In the genomic region with DNA sequence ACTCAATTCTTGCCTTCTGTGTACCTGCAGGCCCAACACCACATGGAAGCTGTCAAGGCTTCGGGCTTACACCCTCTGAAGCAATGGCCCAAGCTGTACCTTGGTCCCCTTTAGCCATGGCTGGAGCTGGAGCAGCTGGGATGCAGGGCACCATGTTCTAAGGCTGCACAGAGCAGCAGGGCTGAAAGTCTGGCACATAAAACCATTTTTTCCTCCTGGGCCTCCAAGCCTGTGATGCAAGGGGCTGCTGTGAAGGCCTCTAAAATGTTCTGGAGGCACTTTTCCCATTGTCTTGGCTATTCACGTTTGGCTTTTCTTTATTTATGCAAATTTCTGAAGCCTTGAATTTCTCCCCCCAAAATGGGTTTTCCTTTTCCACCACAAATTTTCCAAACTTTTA, we compare ENCODE assay signal across 25 cellular contexts.
"Had no signal": no experiment of that assay in that cellular context is flagged by ENCODE, and none has a peak within 500 bp of the region (broad histone marks: within the 10 kb centered on the region; RNA-seq: fewer than 3 reads in every experiment).

No MANE protein-coding gene starts in this region.

- H3K27ac Mint-ChIP-seq: activated CD4-positive, alpha-beta T cell treated with anti-CD3 and anti-CD28 coated beads, Interleukin-2, amount 10 ng/mL, durations not matched to agents 24 days and 14 days; activated CD8-positive, alpha-beta T cell treated with anti-CD3 and anti-CD28 coated beads for 36 hours; activated naive CD8-positive, alpha-beta T cell treated with anti-CD3 and anti-CD28 coated beads for 36 hours; activated T-cell treated with anti-CD3 and anti-CD28 coated beads, Interleukin-2, amount 50 U/mL, for 72 hours; activated T-helper 17 cell treated with anti-CD3 and anti-CD28 coated beads, Interleukin-2, amount 50 U/mL, for 72 hours; brain had no signal

- H3K27me3 Mint-ChIP-seq: activated CD4-positive, alpha-beta T cell treated with anti-CD3 and anti-CD28 coated beads, Interleukin-2, amount 10 ng/mL, durations not matched to agents 24 days and 14 days; activated CD8-positive, alpha-beta T cell treated with anti-CD3 and anti-CD28 coated beads for 36 hours; activated naive CD8-positive, alpha-beta T cell treated with anti-CD3 and anti-CD28 coated beads for 36 hours; activated T-helper 17 cell treated with anti-CD3 and anti-CD28 coated beads, Interleukin-2, amount 50 U/mL, for 72 hours had no signal

- ATAC-seq: activated CD8-positive, alpha-beta T cell treated with anti-CD3 and anti-CD28 coated beads for 36 hours; activated T-cell treated with anti-CD3 and anti-CD28 coated beads, Interleukin-2, amount 50 U/mL, for 72 hours; activated T-helper 17 cell treated with anti-CD3 and anti-CD28 coated beads, Interleukin-2, amount 50 U/mL, for 72 hours had no signal

- H3K4me1 Mint-ChIP-seq: activated CD4-positive, alpha-beta T cell treated with anti-CD3 and anti-CD28 coated beads, Interleukin-2, amount 10 ng/mL, durations not matched to agents 24 days and 14 days; activated naive CD8-positive, alpha-beta T cell treated with anti-CD3 and anti-CD28 coated beads for 36 hours; activated T-helper 17 cell treated with anti-CD3 and anti-CD28 coated beads, Interleukin-2, amount 50 U/mL, for 72 hours; brain had no signal

- DNase-seq: activated CD4-positive, alpha-beta T cell treated with anti-CD3 and anti-CD28 coated beads, Interleukin-2, amount 10 ng/mL, durations not matched to agents 24 days and 14 days; activated CD4-positive, alpha-beta T cell treated with anti-CD3 and anti-CD28 coated beads, Interleukin-2, amount 50 U/mL, for 4 hours; activated CD8-positive, alpha-beta T cell treated with anti-CD3 and anti-CD28 coated beads for 36 hours; activated effector memory CD4-positive, alpha-beta T cell treated with anti-CD3 and anti-CD28 coated beads, Interleukin-2, amount 50 U/mL, for 16 hours; activated naive CD4-positive, alpha-beta T cell; activated naive CD4-positive, alpha-beta T cell treated with anti-CD3 and anti-CD28 coated beads, Interleukin-2, amount 50 U/mL, for 16 hours; activated naive CD8-positive, alpha-beta T cell treated with anti-CD3 and anti-CD28 coated beads for 36 hours; activated T-cell treated with anti-CD3 and anti-CD28 coated beads, Interleukin-2, amount 50 U/mL, for 1 hour; activated T-cell treated with anti-CD3 and anti-CD28 coated beads, Interleukin-2, amount 50 U/mL, for 72 hours; central memory CD4-positive, alpha-beta T cell; Karpas-422; NCI-H1105; NCI-H1417 treated with DMSO at 0.1 percent for 48 hours; NCI-H187 treated with DMSO at 0.1 percent for 48 hours; NCI-H2081 treated with DMSO at 0.1 percent for 48 hours; NCI-H345; NCI-H526; NCI-H748 treated with DMSO at 0.1 percent for 48 hours; OCI-M1; Right ventricle myocardium superior; T1000 had no signal

- H3K4me3 Mint-ChIP-seq: activated CD4-positive, alpha-beta T cell treated with anti-CD3 and anti-CD28 coated beads, Interleukin-2, amount 10 ng/mL, durations not matched to agents 24 days and 14 days; activated CD8-positive, alpha-beta T cell treated with anti-CD3 and anti-CD28 coated beads for 36 hours; activated naive CD8-positive, alpha-beta T cell treated with anti-CD3 and anti-CD28 coated beads for 36 hours; activated T-cell treated with anti-CD3 and anti-CD28 coated beads, Interleukin-2, amount 50 U/mL, for 72 hours; activated T-helper 17 cell treated with anti-CD3 and anti-CD28 coated beads, Interleukin-2, amount 50 U/mL, for 72 hours; brain had no signal

- FAIRE-seq: colon, TTC549 had no signal
